ENCODE assay signal across 19 cellular contexts in genomic region chr12:77130193-77130592, GRCh38.
A peak's percentile ranks its signal among the peaks of the same experiment; 100 is the strongest.
DNase-seq lines count a peak whose midpoint lies in the region.
"Had no signal": no experiment of that assay in that cellular context is flagged by ENCODE, and none has a peak within 500 bp of the region (broad histone marks: within the 10 kb centered on the region; RNA-seq: fewer than 3 reads in every experiment).

No MANE protein-coding gene starts in this region.

- H3K79me2 ChIP-seq in ACC112 (ENCODE audit: control insufficient read depth, insufficient read depth, low read length, unreplicated experiment), result no peaks in the 10 kb centered on the region

- H2AFZ ChIP-seq in ACC112 (ENCODE audit: low read length, unreplicated experiment), result no peak overlapping the region

- peak; percentile 15 for DNase-seq in DMS53 (lab: John Stamatoyannopoulos, UW)
- DNase-seq in DMS53 treated with DMSO at 0.1 percent for 48 hours (lab: John Stamatoyannopoulos, UW; ENCODE audit: unreplicated experiment), result no peak
- peak; percentile 59 for DNase-seq in NCI-H2171 treated with DMSO at 0.1 percent for 48 hours (lab: John Stamatoyannopoulos, UW)
- DNase-seq in glomerular visceral epithelial cell (ENCODE audit: extremely low spot score), result peak; percentile 59
- DNase-seq in AML-193 (lab: John Stamatoyannopoulos, UW), result no peak
- DNase-seq in stimulated activated CD4-positive, alpha-beta T cell treated with anti-CD3 and anti-CD28 coated beads, Interleukin-4, amount 100 ng/mL, for 24 hours, result no peak
- DNase-seq in NCI-H510A treated with DMSO at 0.1 percent for 48 hours (lab: John Stamatoyannopoulos, UW), result no peak
- DNase-seq: 8988T, C1 segment of cervical spinal cord, DMS153, H9, IMR-90, Kasumi-1, NCI-H1105, NCI-H1694 treated with DMSO at 0.1 percent for 48 hours, RPMI8226, T-helper 9 cell had no signal

- H3K36me3 ChIP-seq in ACC112 (ENCODE audit: insufficient read depth, low read length), result no peaks in the 10 kb centered on the region
- H3K36me3 ChIP-seq: SJSA1 had no signal

- peaks cover 16% of the 10 kb centered on the region for H3K4me1 ChIP-seq in ACC112 (ENCODE audit: control insufficient read depth, insufficient read depth, low read length, unreplicated experiment)
- H3K4me1 ChIP-seq: SJSA1 had no signal

- no peaks in the 10 kb centered on the region for H3K27me3 ChIP-seq in ACC112 (ENCODE audit: insufficient read depth, low read length)
- H3K27me3 ChIP-seq: SJSA1 had no signal

- no peak overlapping the region for H3K27ac ChIP-seq in ACC112 (ENCODE audit: low read depth, low read length)
- H3K27ac ChIP-seq: SJSA1 had no signal

- H3K4me3 ChIP-seq in ACC112 (ENCODE audit: low read depth, low read length), result peak overlapping the region; percentile 10; the same call in 1 of the 2 replicates
- H3K4me3 ChIP-seq: SJSA1 had no signal

Comparison
In these comparisons a context has a peak if more than half of its experiments do, and no peak if none do; other contexts are left out.
1. DNase-seq: peak in DMS53 (single experiment), NCI-H2171 treated with DMSO at 0.1 percent for 48 hours (single experiment) and glomerular visceral epithelial cell (single experiment); none in DMS53 treated with DMSO at 0.1 percent for 48 hours (single experiment), AML-193 (0 of 2), stimulated activated CD4-positive, alpha-beta T cell treated with anti-CD3 and anti-CD28 coated beads, Interleukin-4, amount 100 ng/mL, for 24 hours (single experiment) and NCI-H510A treated with DMSO at 0.1 percent for 48 hours (single experiment).